Comparison of ENCODE assay signal across 1 cellular context in genomic region chr10:128318868-128319267, GRCh38.
TF ChIP-seq lines count a peak whose summit lies in the region.

No MANE protein-coding gene starts in this region.

TF ChIP-seq in SK-N-SH, 30 proteins besides CTCF, POLR2A, EP300 and RAD21 (continued from another document):
- TF ChIP-seq, protein P1, sequence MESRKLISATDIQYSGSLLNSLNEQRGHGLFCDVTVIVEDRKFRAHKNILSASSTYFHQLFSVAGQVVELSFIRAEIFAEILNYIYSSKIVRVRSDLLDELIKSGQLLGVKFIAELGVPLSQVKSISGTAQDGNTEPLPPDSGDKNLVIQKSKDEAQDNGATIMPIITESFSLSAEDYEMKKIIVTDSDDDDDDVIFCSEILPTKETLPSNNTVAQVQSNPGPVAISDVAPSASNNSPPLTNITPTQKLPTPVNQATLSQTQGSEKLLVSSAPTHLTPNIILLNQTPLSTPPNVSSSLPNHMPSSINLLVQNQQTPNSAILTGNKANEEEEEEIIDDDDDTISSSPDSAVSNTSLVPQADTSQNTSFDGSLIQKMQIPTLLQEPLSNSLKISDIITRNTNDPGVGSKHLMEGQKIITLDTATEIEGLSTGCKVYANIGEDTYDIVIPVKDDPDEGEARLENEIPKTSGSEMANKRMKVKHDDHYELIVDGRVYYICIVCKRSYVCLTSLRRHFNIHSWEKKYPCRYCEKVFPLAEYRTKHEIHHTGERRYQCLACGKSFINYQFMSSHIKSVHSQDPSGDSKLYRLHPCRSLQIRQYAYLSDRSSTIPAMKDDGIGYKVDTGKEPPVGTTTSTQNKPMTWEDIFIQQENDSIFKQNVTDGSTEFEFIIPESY (IDR thresholded peaks at IDR 0.05; ENCODE audit: borderline replicate concordance, low read depth) = no peak
- TF ChIP-seq GATA2 (CRISPR knock-in tag; IDR thresholded peaks at IDR 0.05) = no peak
- no peak for TF ChIP-seq MEF2A (IDR thresholded peaks at IDR 0.05; ENCODE audit: borderline replicate concordance, low read depth)
- TF ChIP-seq, protein P2, sequence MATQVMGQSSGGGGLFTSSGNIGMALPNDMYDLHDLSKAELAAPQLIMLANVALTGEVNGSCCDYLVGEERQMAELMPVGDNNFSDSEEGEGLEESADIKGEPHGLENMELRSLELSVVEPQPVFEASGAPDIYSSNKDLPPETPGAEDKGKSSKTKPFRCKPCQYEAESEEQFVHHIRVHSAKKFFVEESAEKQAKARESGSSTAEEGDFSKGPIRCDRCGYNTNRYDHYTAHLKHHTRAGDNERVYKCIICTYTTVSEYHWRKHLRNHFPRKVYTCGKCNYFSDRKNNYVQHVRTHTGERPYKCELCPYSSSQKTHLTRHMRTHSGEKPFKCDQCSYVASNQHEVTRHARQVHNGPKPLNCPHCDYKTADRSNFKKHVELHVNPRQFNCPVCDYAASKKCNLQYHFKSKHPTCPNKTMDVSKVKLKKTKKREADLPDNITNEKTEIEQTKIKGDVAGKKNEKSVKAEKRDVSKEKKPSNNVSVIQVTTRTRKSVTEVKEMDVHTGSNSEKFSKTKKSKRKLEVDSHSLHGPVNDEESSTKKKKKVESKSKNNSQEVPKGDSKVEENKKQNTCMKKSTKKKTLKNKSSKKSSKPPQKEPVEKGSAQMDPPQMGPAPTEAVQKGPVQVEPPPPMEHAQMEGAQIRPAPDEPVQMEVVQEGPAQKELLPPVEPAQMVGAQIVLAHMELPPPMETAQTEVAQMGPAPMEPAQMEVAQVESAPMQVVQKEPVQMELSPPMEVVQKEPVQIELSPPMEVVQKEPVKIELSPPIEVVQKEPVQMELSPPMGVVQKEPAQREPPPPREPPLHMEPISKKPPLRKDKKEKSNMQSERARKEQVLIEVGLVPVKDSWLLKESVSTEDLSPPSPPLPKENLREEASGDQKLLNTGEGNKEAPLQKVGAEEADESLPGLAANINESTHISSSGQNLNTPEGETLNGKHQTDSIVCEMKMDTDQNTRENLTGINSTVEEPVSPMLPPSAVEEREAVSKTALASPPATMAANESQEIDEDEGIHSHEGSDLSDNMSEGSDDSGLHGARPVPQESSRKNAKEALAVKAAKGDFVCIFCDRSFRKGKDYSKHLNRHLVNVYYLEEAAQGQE (IDR thresholded peaks at IDR 0.05; ENCODE audit: low read depth, low read length) = no peak
- no peak for TF ChIP-seq JUND (IDR thresholded peaks at IDR 0.05)
- no peak for TF ChIP-seq RCOR1 (IDR thresholded peaks at IDR 0.05; ENCODE audit: low read length)
